Comparison of ENCODE assay signal across 8 cellular contexts in the genomic region with DNA sequence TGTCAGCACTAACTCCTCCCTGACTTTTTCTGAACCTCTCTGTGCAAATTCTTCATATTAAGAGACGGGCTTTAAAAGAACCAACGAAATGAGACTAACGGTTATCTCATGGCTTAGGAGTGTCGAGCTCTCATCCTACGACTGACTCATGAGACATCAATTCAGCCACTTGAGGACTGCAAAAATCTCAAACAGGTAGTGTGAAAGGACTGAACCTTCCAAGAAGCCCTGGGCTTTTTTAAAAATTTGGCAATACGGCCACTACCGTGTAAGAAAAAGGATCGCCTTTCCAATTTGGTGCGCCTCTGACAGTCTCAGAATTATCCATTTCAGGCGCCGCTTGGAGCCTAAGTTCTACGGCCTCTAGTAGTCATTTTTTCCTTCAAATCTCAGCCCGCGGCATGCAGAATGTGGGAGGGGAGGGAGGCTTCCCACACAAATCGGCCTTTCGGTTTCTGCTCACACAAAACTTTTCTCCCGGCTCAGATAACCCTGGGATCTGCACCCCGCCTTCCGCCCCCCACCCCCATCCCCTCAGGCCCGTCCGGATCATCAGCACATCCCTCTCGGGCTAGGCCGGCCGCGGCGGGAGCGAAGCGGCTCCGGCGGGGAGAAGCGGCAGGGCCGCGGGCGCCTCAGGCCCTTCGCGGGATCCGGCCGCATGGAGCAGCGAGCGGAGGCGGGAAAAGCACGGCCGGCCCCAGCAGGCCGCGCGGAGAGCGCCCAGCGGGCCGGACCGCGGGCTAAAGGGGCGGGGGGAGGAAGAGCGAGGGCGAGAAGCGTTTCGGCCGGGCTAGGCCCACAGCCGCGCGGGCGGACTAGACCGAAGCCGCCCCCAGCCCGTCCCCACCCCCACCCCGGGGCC. TPM values are rescaled to one million over a fixed set of nuclear protein-coding genes. Genes with fewer than 3 reads are reported as not detected.
DNase-seq lines count a peak whose midpoint lies in the region; ATAC-seq and TF ChIP-seq lines count a peak whose summit lies in the region.

No MANE protein-coding gene starts in this region.

- peak; percentile 15 for ATAC-seq in GM21447 (IDR thresholded peaks at IDR 0.05; ENCODE audit: unreplicated experiment)
- peak; percentile 18 for ATAC-seq in activated CD4-positive, alpha-beta T cell treated with anti-CD3 and anti-CD28 coated beads for 36 hours

- no peaks in the 10 kb centered on the region for H3K9me3 Mint-ChIP-seq in activated CD4-positive, alpha-beta T cell treated with anti-CD3 and anti-CD28 coated beads for 36 hours (ENCODE audit: low read depth)

- peak overlapping the region; percentile 52 to 99 (median 96) for H3K27ac ChIP-seq in dorsolateral prefrontal cortex

- H3K27ac Mint-ChIP-seq in activated CD4-positive, alpha-beta T cell treated with anti-CD3 and anti-CD28 coated beads for 36 hours = peak overlapping the region; percentile 96

- intact Hi-C loops in activated CD4-positive, alpha-beta T cell treated with anti-CD3 and anti-CD28 coated beads for 36 hours (cut with DNase I, micrococcal nuclease) = loop anchor here (1.0 to 10.0 kb wide), 13 partner anchors 25 to 1318 kb away; a partner anchor contains a TSS
- intact Hi-C loops in dorsolateral prefrontal cortex (cut with DNase I) = loop anchor here (1.0 to 5.0 kb wide), 4 partner anchors 13 to 59 kb away; no protein-coding TSS in a partner anchor

- H3K4me3 ChIP-seq in dorsolateral prefrontal cortex = peak overlapping the region; percentile 54 to 98 (median 87)

- H3K36me3 Mint-ChIP-seq in activated CD4-positive, alpha-beta T cell treated with anti-CD3 and anti-CD28 coated beads for 36 hours (ENCODE audit: low read depth) = peaks cover 33% of the 10 kb centered on the region

- peak in 1 of 56 donors; percentile 8 for TF ChIP-seq CTCF in dorsolateral prefrontal cortex (IDR thresholded peaks at IDR 0.05 in 54 of 56, conservative IDR thresholded peaks at IDR 0.05 in 2 of 56; ENCODE audit: low read depth in 1 of 56, partially characterized antibody in 56 of 56)

- no peaks in the 10 kb centered on the region for H3K27me3 Mint-ChIP-seq in activated CD4-positive, alpha-beta T cell treated with anti-CD3 and anti-CD28 coated beads for 36 hours

- no peaks in the 10 kb centered on the region for H3K27me3 ChIP-seq in dorsolateral prefrontal cortex

- peaks cover 42% of the 10 kb centered on the region for H3K4me1 Mint-ChIP-seq in activated CD4-positive, alpha-beta T cell treated with anti-CD3 and anti-CD28 coated beads for 36 hours

- peak overlapping the region; percentile 85 for H3K4me3 Mint-ChIP-seq in activated CD4-positive, alpha-beta T cell treated with anti-CD3 and anti-CD28 coated beads for 36 hours

- CTCF ChIA-PET in activated CD4-positive, alpha-beta T cell treated with anti-CD3 and anti-CD28 coated beads for 36 hours (lab: Charles Lee) = interaction anchor here (1.1 to 1.7 kb wide), 2 partner anchors 25 to 60 kb away, joined by 8 to 10 read pairs; no protein-coding TSS in a partner anchor

- POLR2A ChIA-PET in activated CD4-positive, alpha-beta T cell treated with anti-CD3 and anti-CD28 coated beads for 36 hours (lab: Charles Lee) = interaction anchor here (0.5 to 1.7 kb wide), 13 partner anchors 9 to 1621 kb away, joined by 3 to 47 read pairs (median 5); a partner anchor contains a TSS

- peak; percentile 42 for DNase-seq in DMS114 treated with DMSO at 0.1 percent for 48 hours (lab: John Stamatoyannopoulos, UW; ENCODE audit: unreplicated experiment)
- DNase-seq in Kasumi-1 (lab: John Stamatoyannopoulos, UW) = peak; percentile 36
- DNase-seq in activated CD4-positive, alpha-beta T cell treated with anti-CD3 and anti-CD28 coated beads for 36 hours = peak; percentile 80
- DNase-seq in dorsolateral prefrontal cortex = peak in 4 of 10 donors; percentile 12 to 65 (median 34)
- peak; percentile 23 for DNase-seq in medulla oblongata (ENCODE audit: extremely low spot score)
- DNase-seq in stimulated activated CD8-positive, alpha-beta memory T cell treated with anti-CD3 and anti-CD28 coated beads, Interleukin-15, amount 100 ng/mL, for 48 hours (ENCODE audit: low read depth in 2 of 2) = peak; percentile 42 to 52
- DNase-seq in NCI-H526 treated with DMSO at 0.1 percent for 48 hours (lab: John Stamatoyannopoulos, UW) = no peak

RNA-seq across cellular contexts. Expression of a gene that starts 0.6 kb away (rescaled TPM):
- total RNA-seq in activated CD4-positive, alpha-beta T cell treated with anti-CD3 and anti-CD28 coated beads for 36 hours = 100 to 1,000 TPM; 190 to 210 TPM
- total RNA-seq in dorsolateral prefrontal cortex = 100 to 1,000 TPM in 88 of 120 experiments, 10 to 100 TPM in 32; 86.5 to 128 (median 105) TPM

RNA-seq across cellular contexts. Expression of a gene that starts 26.2 kb away (rescaled TPM):
- total RNA-seq in activated CD4-positive, alpha-beta T cell treated with anti-CD3 and anti-CD28 coated beads for 36 hours = 1 to 10 TPM; 5.2 to 6.1 TPM
- total RNA-seq in dorsolateral prefrontal cortex = 10 to 100 TPM; 15.3 to 34.8 (median 19.1) TPM
